ENCODE assay signal across 9 cellular contexts in the genomic region with DNA sequence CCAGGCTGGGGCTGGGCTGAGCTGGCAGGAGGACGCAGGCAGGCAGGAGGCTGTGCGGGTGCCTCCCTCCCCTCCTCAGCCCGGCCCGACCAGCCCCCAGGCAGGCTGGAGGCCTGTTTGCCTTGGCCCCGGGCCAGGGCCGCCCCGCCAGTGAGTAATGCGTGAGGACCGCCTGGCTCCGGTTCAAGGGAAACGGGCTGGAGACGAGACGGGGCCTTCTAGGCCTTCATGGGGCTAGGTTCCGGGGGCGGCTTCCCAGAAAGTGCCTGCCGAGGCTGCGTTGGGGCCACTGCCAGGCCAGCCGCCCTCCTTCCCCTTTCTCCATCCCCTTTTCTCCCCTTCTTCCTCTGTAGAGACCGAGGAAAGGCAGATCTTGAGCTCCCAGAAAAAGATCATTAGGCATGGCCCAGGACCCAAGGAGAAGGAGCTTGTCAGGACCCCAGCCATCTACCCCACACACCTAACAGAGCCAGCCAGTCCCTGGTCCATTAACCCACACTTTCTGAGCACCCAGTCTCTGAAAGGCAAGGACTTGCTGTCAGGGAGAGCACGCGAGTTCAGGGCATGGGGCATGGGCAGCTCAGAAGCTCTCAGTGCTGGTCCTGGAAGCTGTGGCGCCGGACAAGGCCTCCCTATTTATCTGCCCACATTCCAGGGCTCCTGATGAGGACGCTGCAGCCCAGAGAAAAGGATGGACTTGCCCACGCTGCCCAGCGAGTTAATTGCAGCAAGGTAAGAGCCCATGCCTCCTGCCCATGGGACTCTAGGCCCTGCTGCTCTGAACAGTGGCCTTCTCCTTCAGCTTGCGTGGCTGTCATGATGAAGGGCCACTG. TPM values are rescaled to one million over a fixed set of nuclear protein-coding genes. Genes with fewer than 3 reads are reported as not detected.
DNase-seq lines count a peak whose midpoint lies in the region; ATAC-seq and TF ChIP-seq lines count a peak whose summit lies in the region.
"Had no signal": no experiment of that assay in that cellular context is flagged by ENCODE, and none has a peak within 500 bp of the region (broad histone marks: within the 10 kb centered on the region; RNA-seq: fewer than 3 reads in every experiment).

No MANE protein-coding gene starts in this region.

- POLR2A ChIA-PET in activated CD8-positive, alpha-beta T cell treated with anti-CD3 and anti-CD28 coated beads, Interleukin-2, amount 10 ng/mL, durations not matched to agents 7 days and 5 days (lab: Charles Lee) = no interaction called here

- peaks cover 2% of the 10 kb centered on the region for H3K27me3 Mint-ChIP-seq in activated CD8-positive, alpha-beta T cell treated with anti-CD3 and anti-CD28 coated beads, Interleukin-2, amount 10 ng/mL, durations not matched to agents 7 days and 5 days (ENCODE audit: low read depth)
- H3K27me3 Mint-ChIP-seq: activated naive CD8-positive, alpha-beta T cell had no signal

- DNase-seq in CD1c-positive myeloid dendritic cell (ENCODE audit: extremely low spot score) = peak; percentile 81
- peak; percentile 78 for DNase-seq in NCI-H1436 (lab: John Stamatoyannopoulos, UW)
- peak; percentile 96 for DNase-seq in astrocyte of the spinal cord (ENCODE audit: low read depth, low spot score)
- DNase-seq in kidney glomerular epithelial cell (lab: John Stamatoyannopoulos, UW) = peak; percentile 88
- DNase-seq in stromal cell of bone marrow (ENCODE audit: low read depth) = peak; percentile 84
- DNase-seq in activated CD8-positive, alpha-beta T cell treated with anti-CD3 and anti-CD28 coated beads, Interleukin-2, amount 10 ng/mL, durations not matched to agents 7 days and 5 days = no peak
- no peak for DNase-seq in activated CD8-positive, alpha-beta memory T cell treated with anti-CD3 and anti-CD28 coated beads, Interleukin-2, amount 50 U/mL, for 48 hours

- CTCF ChIA-PET in activated CD8-positive, alpha-beta T cell treated with anti-CD3 and anti-CD28 coated beads, Interleukin-2, amount 10 ng/mL, durations not matched to agents 7 days and 5 days (lab: Charles Lee) = no interaction called here

- H3K27ac Mint-ChIP-seq in activated CD8-positive, alpha-beta T cell treated with anti-CD3 and anti-CD28 coated beads, Interleukin-2, amount 10 ng/mL, durations not matched to agents 7 days and 5 days = no peak overlapping the region
- H3K27ac Mint-ChIP-seq: activated naive CD8-positive, alpha-beta T cell had no signal

- ATAC-seq in activated CD8-positive, alpha-beta T cell treated with anti-CD3 and anti-CD28 coated beads, Interleukin-2, amount 10 ng/mL, durations not matched to agents 7 days and 5 days = no peak
- ATAC-seq in HG02678 (IDR thresholded peaks at IDR 0.05; ENCODE audit: unreplicated experiment) = no peak

- peaks cover 11% of the 10 kb centered on the region for H3K9me3 Mint-ChIP-seq in activated CD8-positive, alpha-beta T cell treated with anti-CD3 and anti-CD28 coated beads, Interleukin-2, amount 10 ng/mL, durations not matched to agents 7 days and 5 days (ENCODE audit: insufficient read depth)

- no peak overlapping the region for H3K4me3 ChIP-seq in astrocyte of the spinal cord (ENCODE audit: low read depth, low read length)

- H3K4me3 Mint-ChIP-seq in activated CD8-positive, alpha-beta T cell treated with anti-CD3 and anti-CD28 coated beads, Interleukin-2, amount 10 ng/mL, durations not matched to agents 7 days and 5 days = no peak overlapping the region
- H3K4me3 Mint-ChIP-seq: activated naive CD8-positive, alpha-beta T cell had no signal

- H3K4me1 Mint-ChIP-seq in activated CD8-positive, alpha-beta T cell treated with anti-CD3 and anti-CD28 coated beads, Interleukin-2, amount 10 ng/mL, durations not matched to agents 7 days and 5 days (ENCODE audit: low read depth) = peaks cover 22% of the 10 kb centered on the region

- H3K36me3 Mint-ChIP-seq in activated CD8-positive, alpha-beta T cell treated with anti-CD3 and anti-CD28 coated beads, Interleukin-2, amount 10 ng/mL, durations not matched to agents 7 days and 5 days (ENCODE audit: low read depth) = peaks cover 10% of the 10 kb centered on the region

- TF ChIP-seq CTCF in astrocyte of the spinal cord (IDR thresholded peaks at IDR 0.05; ENCODE audit: low read depth, low read length) = no peak

- in situ Hi-C loops in astrocyte of the spinal cord (cut with HindIII; ENCODE audit: low sequenced_read_pairs) = no loop called here

RNA-seq across cellular contexts. Expression of gene SMAD7, which starts 48.5 kb away (rescaled TPM):
- 10 to 100 TPM; 23.8 to 24.1 TPM for total RNA-seq in activated CD8-positive, alpha-beta T cell treated with anti-CD3 and anti-CD28 coated beads, Interleukin-2, amount 10 ng/mL, durations not matched to agents 7 days and 5 days

Comparison
In these comparisons a context has a peak if more than half of its experiments do, and no peak if none do; other contexts are left out.
1. DNase-seq: peak in CD1c-positive myeloid dendritic cell (single experiment), NCI-H1436 (single experiment), astrocyte of the spinal cord (single experiment), kidney glomerular epithelial cell (single experiment) and stromal cell of bone marrow (single experiment); none in activated CD8-positive, alpha-beta T cell treated with anti-CD3 and anti-CD28 coated beads, Interleukin-2, amount 10 ng/mL, durations not matched to agents 7 days and 5 days (single experiment) and activated CD8-positive, alpha-beta memory T cell treated with anti-CD3 and anti-CD28 coated beads, Interleukin-2, amount 50 U/mL, for 48 hours (single experiment).